ENCODE assay signal across 9 cellular contexts in the genomic region with DNA sequence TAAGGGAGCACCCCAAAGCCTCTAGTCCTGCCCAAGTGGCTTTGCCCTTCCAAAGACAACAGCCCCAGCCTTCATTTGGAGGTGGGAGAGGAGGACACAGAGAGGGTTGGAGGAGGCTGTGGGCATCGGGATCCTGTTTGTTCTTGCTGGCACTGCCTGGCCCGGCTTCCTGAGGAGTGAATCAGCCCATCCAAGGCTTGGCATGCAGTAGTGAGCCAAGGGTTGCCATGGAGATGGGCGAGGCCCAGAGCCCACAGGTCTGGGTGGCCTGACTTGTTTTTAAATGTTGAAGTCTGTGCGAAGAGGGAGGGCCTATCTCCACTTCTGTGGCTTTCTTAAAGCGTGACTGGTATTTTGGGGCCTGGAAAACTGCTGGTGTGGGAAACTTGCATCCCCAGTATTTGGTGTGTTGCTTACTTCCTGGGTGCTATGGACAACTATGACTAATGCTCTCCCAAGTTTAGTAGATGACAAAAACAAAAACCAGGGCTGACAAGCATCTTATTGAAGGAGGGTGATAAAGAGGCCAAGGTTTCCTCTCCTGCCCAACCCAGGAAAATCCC. TPM values are rescaled to one million over a fixed set of nuclear protein-coding genes. Genes with fewer than 3 reads are reported as not detected.
A peak's percentile ranks its signal among the peaks of the same experiment; 100 is the strongest.
DNase-seq lines count a peak whose midpoint lies in the region; ATAC-seq and TF ChIP-seq lines count a peak whose summit lies in the region.
"Had no signal": no experiment of that assay in that cellular context is flagged by ENCODE, and none has a peak within 500 bp of the region (broad histone marks: within the 10 kb centered on the region; RNA-seq: fewer than 3 reads in every experiment).

No MANE protein-coding gene starts in this region.

- DNase-seq in GOT3 (lab: John Stamatoyannopoulos, UW) (peak; percentile 57), SK-N-SH (no peak), psoas muscle (peak; percentile 64 to 66), HuH-7 (ENCODE audit: low spot score) (no peak)
- DNase-seq: right lobe of liver had no signal

- TF ChIP-seq CTCF in SK-N-SH (IDR thresholded peaks at IDR 0.05) (no peak), gastroesophageal sphincter (IDR thresholded peaks at IDR 0.05) (no peak), psoas muscle (IDR thresholded peaks at IDR 0.05) (no peak)

- TF ChIP-seq EP300 in SK-N-SH (IDR thresholded peaks at IDR 0.05; ENCODE audit: borderline replicate concordance in 1 of 2, low read depth in 1 of 2, low read length in 1 of 2) (no peak), gastroesophageal sphincter (IDR thresholded peaks at IDR 0.05) (no peak)

- H3K27ac ChIP-seq in SK-N-SH (ENCODE audit: low read depth in 2 of 2, low read length in 1 of 2) = peak overlapping the region; percentile 61 to 96
- H3K27ac ChIP-seq in gastroesophageal sphincter = peak overlapping the region; percentile 89 to 100 (median 98)
- H3K27ac ChIP-seq in psoas muscle = peak overlapping the region; percentile 51
- H3K27ac ChIP-seq: right lobe of liver had no signal

- H3K9me2 ChIP-seq in SK-N-SH = no peaks in the 10 kb centered on the region

- no peaks in the 10 kb centered on the region for H4K20me1 ChIP-seq in SK-N-SH (ENCODE audit: insufficient read depth)

- H3K36me3 ChIP-seq in SK-N-SH (replicated peaks in 1 of 2; ENCODE audit: control insufficient read depth in 1 of 2, insufficient read depth in 2 of 2, low read length in 1 of 2) (no peaks in the 10 kb centered on the region), gastroesophageal sphincter (peaks cover 0 to 21% of the 10 kb centered on the region in 2 donors), psoas muscle (ENCODE audit: insufficient read depth in 1 of 2, low read depth in 1 of 2) (no peaks in the 10 kb centered on the region)
- H3K36me3 ChIP-seq: right lobe of liver had no signal

- peak overlapping the region; percentile 71 for H3K9ac ChIP-seq in SK-N-SH

- TF ChIP-seq POLR2A in gastroesophageal sphincter (IDR thresholded peaks at IDR 0.05) = peak; percentile 7 to 13

- intact Hi-C loops in psoas muscle (cut with DNase I) = no loop called here

- H3F3A ChIP-seq in SK-N-SH (replicated peaks; ENCODE audit: insufficient read depth) = peaks cover 5% of the 10 kb centered on the region

- H3K4me2 ChIP-seq in SK-N-SH = peak overlapping the region; percentile 54

- H3K4me1 ChIP-seq in SK-N-SH (ENCODE audit: control insufficient read depth in 1 of 2, insufficient read depth in 2 of 2, low read depth in 1 of 2, low read length in 1 of 2) = peaks cover 40 to 50% of the 10 kb centered on the region in 2 experiments; a peak in 3 of 4 replicates
- H3K4me1 ChIP-seq in gastroesophageal sphincter = peaks cover 12 to 100% (median 71%) of the 10 kb centered on the region in 3 donors
- H3K4me1 ChIP-seq in psoas muscle = peaks cover 10% of the 10 kb centered on the region
- H3K4me1 ChIP-seq: right lobe of liver had no signal

- no peaks in the 10 kb centered on the region; the same call in 1 of the 2 replicates for H3K79me2 ChIP-seq in SK-N-SH (ENCODE audit: insufficient read depth)

- CTCF ChIA-PET in SK-N-SH (lab: Yijun Ruan, JAX) = no interaction called here

- 30% methylated on average over 5 of the region's 5 CpGs for WGBS in SK-N-SH (ENCODE audit: low lambda C conversion rate)
- 11 to 26% methylated on average over 3 to 4 of the region's 5 CpGs for WGBS in gastroesophageal sphincter (ENCODE audit: low coverage in 1 of 2), 2 donors
- 52 to 65% (median 54%) methylated on average over 5 of the region's 5 CpGs for WGBS in psoas muscle, 3 donors

- no peaks in the 10 kb centered on the region for H3K9me3 ChIP-seq in SK-N-SH
- H3K9me3 ChIP-seq in gastroesophageal sphincter = no peaks in the 10 kb centered on the region
- H3K9me3 ChIP-seq in psoas muscle = no peaks in the 10 kb centered on the region
- H3K9me3 ChIP-seq: right lobe of liver had no signal

- H3K4me3 ChIP-seq in SK-N-SH (ENCODE audit: low read depth in 2 of 2, low read length in 1 of 2) (no peak overlapping the region), gastroesophageal sphincter (no peak overlapping the region), psoas muscle (no peak overlapping the region)
- H3K4me3 ChIP-seq: right lobe of liver had no signal

- H2AFZ ChIP-seq in SK-N-SH (ENCODE audit: low read depth) = peak overlapping the region; percentile 44; the same call in 1 of the 2 replicates

- H3K27me3 ChIP-seq in SK-N-SH (ENCODE audit: insufficient read depth) (no peaks in the 10 kb centered on the region), gastroesophageal sphincter (no peaks in the 10 kb centered on the region), psoas muscle (ENCODE audit: insufficient read depth in 3 of 3, low read length in 2 of 3) (no peaks in the 10 kb centered on the region)
- H3K27me3 ChIP-seq: right lobe of liver had no signal

- ATAC-seq in gastroesophageal sphincter (peak; percentile 94), psoas muscle (peak; percentile 57 to 83 (median 80)), HG03469 (IDR thresholded peaks at IDR 0.05; ENCODE audit: unreplicated experiment) (no peak), HG02678 (IDR thresholded peaks at IDR 0.05; ENCODE audit: unreplicated experiment) (no peak), HG03108 (IDR thresholded peaks at IDR 0.05; ENCODE audit: unreplicated experiment) (no peak)

- TF ChIP-seq RAD21 in SK-N-SH (IDR thresholded peaks at IDR 0.05; ENCODE audit: low read length) = no peak

- POLR2A ChIA-PET in SK-N-SH (lab: Yijun Ruan, JAX) = no interaction called here

TF ChIP-seq in SK-N-SH, 30 proteins besides CTCF, POLR2A, EP300 and RAD21 (continues in another document):
- no peak for TF ChIP-seq GATA2 (CRISPR knock-in tag; IDR thresholded peaks at IDR 0.05)
- TF ChIP-seq SIN3A (IDR thresholded peaks at IDR 0.05; ENCODE audit: borderline replicate concordance, low read depth, low read length) = peak; percentile 18; the same call in 1 of the 2 replicates
- TF ChIP-seq NFIC (IDR thresholded peaks at IDR 0.05; ENCODE audit: borderline replicate concordance) = peak; percentile 78
- no peak for TF ChIP-seq MXI1 (IDR thresholded peaks at IDR 0.05; ENCODE audit: low read depth, low read length)
- TF ChIP-seq MEF2A (IDR thresholded peaks at IDR 0.05; ENCODE audit: borderline replicate concordance, low read depth) = no peak
- TF ChIP-seq CHD2 (IDR thresholded peaks at IDR 0.05; ENCODE audit: low read length, partially characterized antibody) = no peak
- TF ChIP-seq YY1 (IDR thresholded peaks at IDR 0.05; ENCODE audit: low read depth) = no peak
- TF ChIP-seq POLR2AphosphoS5 (IDR thresholded peaks at IDR 0.05; ENCODE audit: low read depth, low read length) = 0 out of 2 replicates have a peak, but pooled peaks have one; percentile 24
- 0 out of 2 replicates have a peak, but pooled peaks have one; percentile 11 for TF ChIP-seq RXRA (IDR thresholded peaks at IDR 0.05; ENCODE audit: borderline replicate concordance, low read depth)
- no peak for TF ChIP-seq TCF12 (IDR thresholded peaks at IDR 0.05)
- TF ChIP-seq EZH2phosphoT487 (IDR thresholded peaks at IDR 0.05; ENCODE audit: borderline replicate concordance, low read depth) = no peak
- no peak for TF ChIP-seq SMC3 (IDR thresholded peaks at IDR 0.05; ENCODE audit: low read depth, low read length)
- TF ChIP-seq PBX3 (IDR thresholded peaks at IDR 0.05) = peak; percentile 46
- TF ChIP-seq REST (IDR thresholded peaks at IDR 0.05; ENCODE audit: low read depth, low read length) = no peak

RNA-seq across cellular contexts. Expression of gene CD9, which starts 15.8 kb away (rescaled TPM):
- polyA plus RNA-seq in SK-N-SH (2012; rRNA removed) (76.6 and 77.3 TPM in 2 replicates), psoas muscle (10 to 100 TPM; 26.1 to 90.9 (median 45.4) TPM)
- polyA plus RNA-seq in SK-N-SH (2012; cell fraction: cytosol; rRNA removed) = 71.1 and 79.7 TPM in 2 replicates
- 33.1 and 44.1 TPM in 2 replicates for polyA plus RNA-seq in SK-N-SH (2012; cell fraction: nucleus; rRNA removed)
- total RNA-seq in gastroesophageal sphincter (100 to 1,000 TPM; 379 to 558 (median 468) TPM), psoas muscle (10 to 100 TPM; 23.0 to 40.2 (median 30.6) TPM)

Comparison
In these comparisons a context has a peak if more than half of its experiments do, and no peak if none do; other contexts are left out.
1. DNase-seq: peak in GOT3 (single experiment) and psoas muscle (2 of 2); none in SK-N-SH (single experiment) and HuH-7 (single experiment).
2. ATAC-seq: peak in gastroesophageal sphincter (single experiment) and psoas muscle (4 of 4); none in HG03469 (single experiment), HG02678 (single experiment) and HG03108 (single experiment).
3. RNA of gene CD9, which starts 15.8 kb away (total RNA-seq): 379 to 558 TPM in gastroesophageal sphincter; 23.0 to 40.2 TPM in psoas muscle; every median in the first group is over 4 times any median in the second.
4. Peak in every context shown above with its lines, with median percentiles within 50 percentile points of each other: H3K27ac ChIP-seq.